ENCODE assay signal across 10 cellular contexts in the genomic region with DNA sequence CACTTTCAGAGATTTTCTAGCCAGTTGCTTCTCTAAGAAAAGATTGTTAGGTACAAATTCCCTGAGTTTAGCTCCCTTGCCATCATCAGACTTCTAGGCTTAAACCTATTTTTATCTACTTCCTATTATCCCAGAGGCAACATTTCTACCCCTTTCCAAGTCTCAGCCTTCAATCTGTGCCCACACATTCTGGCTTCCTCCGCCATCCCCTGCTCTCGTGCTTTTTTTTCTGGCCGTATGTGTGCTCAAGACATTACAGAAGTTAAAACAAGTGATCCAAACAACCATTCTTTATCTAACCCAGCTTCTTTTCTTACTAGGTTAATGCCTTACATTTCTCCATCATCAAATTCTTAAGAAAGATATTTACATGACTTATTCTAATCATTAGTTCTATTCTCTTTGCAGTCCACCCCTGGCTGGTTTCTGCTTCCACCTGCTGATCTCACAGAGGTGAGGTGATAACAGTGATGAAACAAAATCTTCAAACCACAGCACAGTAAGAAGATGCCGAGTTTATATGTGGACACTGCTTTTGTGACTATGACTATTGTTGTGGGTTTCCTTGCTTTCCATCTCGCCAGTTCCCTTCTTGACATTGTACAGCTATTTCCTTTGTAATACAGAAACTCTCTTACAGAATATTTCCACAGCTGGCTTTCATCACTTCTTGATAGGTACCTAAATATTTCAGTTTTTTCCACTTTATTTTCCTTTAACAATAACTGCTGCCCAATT. TPM values are rescaled to one million over a fixed set of nuclear protein-coding genes. Genes with fewer than 3 reads are reported as not detected.
DNase-seq lines count a peak whose midpoint lies in the region; ATAC-seq and TF ChIP-seq lines count a peak whose summit lies in the region.
"Had no signal": no experiment of that assay in that cellular context is flagged by ENCODE, and none has a peak within 500 bp of the region (broad histone marks: within the 10 kb centered on the region; RNA-seq: fewer than 3 reads in every experiment).

No MANE protein-coding gene starts in this region.

- H2BK20ac ChIP-seq in IMR-90 (ENCODE audit: low read depth, low read length) = no peak overlapping the region

- ATAC-seq in GM21723 (IDR thresholded peaks at IDR 0.05; ENCODE audit: unreplicated experiment) (peak; percentile 74), IMR-90 (ENCODE audit: low read depth) (no peak), T-helper 17 cell (no peak)

- no peak overlapping the region for H4K5ac ChIP-seq in IMR-90 (ENCODE audit: low read depth, low read length)

- POLR2A ChIA-PET in IMR-90 (lab: Charles Lee; ENCODE audit: unreplicated experiment) = no interaction called here

- no peak for TF ChIP-seq POLR2A in IMR-90 (IDR thresholded peaks at IDR 0.05; ENCODE audit: low read depth, low read length)

- CTCF ChIA-PET in IMR-90 (lab: Yijun Ruan, JAX) = interaction anchor here (0.6 kb wide), 1 partner anchor 48 kb away, joined by 4 read pairs; no protein-coding TSS in a partner anchor

- H2AK9ac ChIP-seq in IMR-90 (replicated peaks; ENCODE audit: low read depth, low read length, poor library complexity) = no peak overlapping the region

- dilution Hi-C loops in IMR-90 (cut with HindIII; ENCODE audit: low sequenced_read_pairs, unreplicated experiment) = no loop called here

- no peak overlapping the region for H4K91ac ChIP-seq in IMR-90 (ENCODE audit: insufficient read depth, low read depth, low read length)

- H3K23ac ChIP-seq in IMR-90 (ENCODE audit: low read depth, low read length) = no peak overlapping the region

- no peaks in the 10 kb centered on the region for H3K4me1 ChIP-seq in IMR-90 (ENCODE audit: control insufficient read depth, insufficient read depth, low read length)

- no peak for TF ChIP-seq RAD21 in IMR-90 (IDR thresholded peaks at IDR 0.05; ENCODE audit: low read length)

- H3K9ac ChIP-seq in IMR-90 (ENCODE audit: low read depth, low read length) = no peak overlapping the region

- no peaks in the 10 kb centered on the region for H3K36me3 ChIP-seq in IMR-90 (ENCODE audit: control insufficient read depth, insufficient read depth, low read length)
- H3K36me3 ChIP-seq: neutrophil had no signal

- TF ChIP-seq CTCF in IMR-90 (conservative IDR thresholded peaks at IDR 0.05; ENCODE audit: low read depth, low read length) (no peak), progenitor cell of endocrine pancreas (IDR thresholded peaks at IDR 0.05; ENCODE audit: unreplicated experiment) (no peak)

- H3K4me3 ChIP-seq in IMR-90 (ENCODE audit: insufficient read depth, low read depth, low read length) = no peak overlapping the region

- no peaks in the 10 kb centered on the region for H3K79me1 ChIP-seq in IMR-90 (ENCODE audit: low read depth in 1 of 2, low read length in 2 of 2)

- no peak overlapping the region for H3K4ac ChIP-seq in IMR-90 (ENCODE audit: low read depth, low read length)

- H2AFZ ChIP-seq in IMR-90 (replicated peaks; ENCODE audit: low read length, poor library complexity) = no peak overlapping the region

- no peaks in the 10 kb centered on the region for H3K9me3 Mint-ChIP-seq in activated CD4-positive, alpha-beta T cell treated with anti-CD3 and anti-CD28 coated beads, Interleukin-2, amount 10 ng/mL, durations not matched to agents 24 days and 14 days
- no peaks in the 10 kb centered on the region for H3K9me3 Mint-ChIP-seq in progenitor cell of endocrine pancreas (ENCODE audit: low read depth)
- H3K9me3 Mint-ChIP-seq: central memory CD8-positive, alpha-beta T cell had no signal

- H2AK5ac ChIP-seq in IMR-90 (ENCODE audit: low read depth, low read length) = peak overlapping the region; percentile 9; the same call in 1 of the 2 replicates

- H3K27ac Mint-ChIP-seq in activated CD4-positive, alpha-beta T cell treated with anti-CD3 and anti-CD28 coated beads, Interleukin-2, amount 10 ng/mL, durations not matched to agents 24 days and 14 days = peak overlapping the region; percentile 85
- H3K27ac Mint-ChIP-seq in progenitor cell of endocrine pancreas = peak overlapping the region; percentile 15
- H3K27ac Mint-ChIP-seq in T-helper 17 cell = no peak overlapping the region

- no peak overlapping the region for H3K56ac ChIP-seq in IMR-90 (ENCODE audit: extremely low read depth, insufficient read depth, low read length)

- H3K18ac ChIP-seq in IMR-90 (ENCODE audit: low read depth, low read length) = no peak overlapping the region

- no peak overlapping the region for H4K8ac ChIP-seq in IMR-90 (ENCODE audit: low read depth in 2 of 2, low read length in 2 of 2)

- H3K27me3 Mint-ChIP-seq in activated CD4-positive, alpha-beta T cell treated with anti-CD3 and anti-CD28 coated beads, Interleukin-2, amount 10 ng/mL, durations not matched to agents 24 days and 14 days = no peaks in the 10 kb centered on the region
- H3K27me3 Mint-ChIP-seq in progenitor cell of endocrine pancreas (peaks cover 18% of the 10 kb centered on the region), T-helper 17 cell (peaks cover 25% of the 10 kb centered on the region)

- H3K27ac ChIP-seq in IMR-90 (ENCODE audit: insufficient read depth, low read length) = no peak overlapping the region
- H3K27ac ChIP-seq: neutrophil had no signal

- peak; percentile 68 for DNase-seq in activated CD4-positive, alpha-beta T cell treated with anti-CD3 and anti-CD28 coated beads, Interleukin-2, amount 10 ng/mL, durations not matched to agents 24 days and 14 days
- no peak for DNase-seq in activated CD4-positive, alpha-beta T cell treated with anti-CD3 and anti-CD28 coated beads for 1 hour
- DNase-seq in IMR-90 (no peak), progenitor cell of endocrine pancreas (ENCODE audit: low spot score, unreplicated experiment) (no peak), HuH-7 (ENCODE audit: low spot score) (no peak), HK-2 (ENCODE audit: unreplicated experiment) (no peak), T-helper 17 cell (no peak)

- H3K14ac ChIP-seq in IMR-90 (replicated peaks; ENCODE audit: low read depth, low read length) = no peak overlapping the region

- H2BK15ac ChIP-seq in IMR-90 (ENCODE audit: low read depth, low read length) = no peak overlapping the region

- intact Hi-C loops in activated CD4-positive, alpha-beta T cell treated with anti-CD3 and anti-CD28 coated beads, Interleukin-2, amount 10 ng/mL, durations not matched to agents 24 days and 14 days (cut with micrococcal nuclease) = loop anchor here (1.0 to 2.0 kb wide), 4 partner anchors 18 to 182 kb away; a partner anchor contains a TSS
- intact Hi-C loops in IMR-90 (cut with micrococcal nuclease) = loop anchor here (2.0 kb wide), 1 partner anchor 14 kb away; no protein-coding TSS in a partner anchor

- H3K27me3 ChIP-seq in IMR-90 (ENCODE audit: control insufficient read depth, insufficient read depth, low read length) = no peaks in the 10 kb centered on the region
- H3K27me3 ChIP-seq: neutrophil had no signal

- no peaks in the 10 kb centered on the region for H3K9me3 ChIP-seq in IMR-90 (ENCODE audit: control insufficient read depth, insufficient read depth, low read length)
- no peaks in the 10 kb centered on the region for H3K9me3 ChIP-seq in T-helper 17 cell (ENCODE audit: control insufficient read depth, low read length, poor library complexity, severe bottlenecking)
- H3K9me3 ChIP-seq: neutrophil had no signal

- peak overlapping the region; percentile 51 for H3K4me3 Mint-ChIP-seq in activated CD4-positive, alpha-beta T cell treated with anti-CD3 and anti-CD28 coated beads, Interleukin-2, amount 10 ng/mL, durations not matched to agents 24 days and 14 days
- H3K4me3 Mint-ChIP-seq in progenitor cell of endocrine pancreas (ENCODE audit: low read depth) (no peak overlapping the region), T-helper 17 cell (no peak overlapping the region)
- H3K4me3 Mint-ChIP-seq: central memory CD8-positive, alpha-beta T cell had no signal

- no peak overlapping the region for H2BK120ac ChIP-seq in IMR-90 (ENCODE audit: low read depth, low read length)

- peaks cover 16% of the 10 kb centered on the region for H3K4me1 Mint-ChIP-seq in activated CD4-positive, alpha-beta T cell treated with anti-CD3 and anti-CD28 coated beads, Interleukin-2, amount 10 ng/mL, durations not matched to agents 24 days and 14 days
- peaks cover 11% of the 10 kb centered on the region for H3K4me1 Mint-ChIP-seq in progenitor cell of endocrine pancreas (ENCODE audit: low read depth)
- H3K4me1 Mint-ChIP-seq in T-helper 17 cell = peaks cover 7% of the 10 kb centered on the region
- H3K4me1 Mint-ChIP-seq: central memory CD8-positive, alpha-beta T cell had no signal

- H2BK5ac ChIP-seq in IMR-90 (ENCODE audit: low read depth, low read length, poor library complexity, severe bottlenecking) = no peak overlapping the region

- no peaks in the 10 kb centered on the region for H3K9me1 ChIP-seq in IMR-90 (ENCODE audit: insufficient read depth, low read length)

- in situ Hi-C loops in IMR-90 (cut with MboI; ENCODE audit: low sequenced_read_pairs) = no loop called here

- H3K36me3 Mint-ChIP-seq in activated CD4-positive, alpha-beta T cell treated with anti-CD3 and anti-CD28 coated beads, Interleukin-2, amount 10 ng/mL, durations not matched to agents 24 days and 14 days (ENCODE audit: low read depth) = peaks cover 1% of the 10 kb centered on the region
- no peaks in the 10 kb centered on the region for H3K36me3 Mint-ChIP-seq in progenitor cell of endocrine pancreas (ENCODE audit: insufficient read depth)
- H3K36me3 Mint-ChIP-seq in T-helper 17 cell (ENCODE audit: low read depth) = no peaks in the 10 kb centered on the region

- BruUV-seq in IMR-90 (replicated peaks; lab: Mats Ljungman, UMichigan) = no TSS peak

- no peak overlapping the region for H3K4me2 ChIP-seq in IMR-90 (ENCODE audit: low read depth, low read length)

- H4K20me1 ChIP-seq in IMR-90 (ENCODE audit: insufficient read depth, low read length) = no peaks in the 10 kb centered on the region

- WGBS in IMR-90 (ENCODE audit: extremely low coverage in 2 of 2, insufficient read length in 1 of 2), 2 experiments = 86% methylated on average over 3 of the region's 5 CpGs; no CpG with 5 or more reads in 1 of the 2 experiments

TF ChIP-seq in IMR-90, 13 proteins besides CTCF, POLR2A, EP300 and RAD21:
- TF ChIP-seq MAFK (IDR thresholded peaks at IDR 0.05; ENCODE audit: low read depth, low read length) (no peak), MAZ (IDR thresholded peaks at IDR 0.05; ENCODE audit: borderline replicate concordance, low read depth, low read length) (no peak), BHLHE40 (IDR thresholded peaks at IDR 0.05; ENCODE audit: low read depth, low read length) (no peak)

RNA-seq across cellular contexts. Expression of a gene that starts 18.3 kb away (rescaled TPM):
- 274 and 277 TPM in 2 replicates for total RNA-seq in activated CD4-positive, alpha-beta T cell treated with anti-CD3 and anti-CD28 coated beads, Interleukin-2, amount 10 ng/mL, durations not matched to agents 24 days and 14 days
- total RNA-seq in IMR-90 (2012; rRNA removed) (131 and 195 TPM in 2 replicates), progenitor cell of endocrine pancreas (23.3 and 29.1 TPM in 2 replicates), T-helper 17 cell (10 to 100 TPM; 61.5 to 63.7 TPM)
- 21.5 and 22.2 TPM in 2 replicates for polyA plus RNA-seq in IMR-90 (2012; rRNA removed)
- polyA plus RNA-seq in IMR-90 (2012; cell fraction: cytosol; rRNA removed) = 13.8 and 26.3 TPM in 2 replicates
- 36.7 and 50.1 TPM in 2 replicates for polyA plus RNA-seq in IMR-90 (2012; cell fraction: nucleus; rRNA removed; ENCODE audit: low replicate concordance)
